In the genomic region with DNA sequence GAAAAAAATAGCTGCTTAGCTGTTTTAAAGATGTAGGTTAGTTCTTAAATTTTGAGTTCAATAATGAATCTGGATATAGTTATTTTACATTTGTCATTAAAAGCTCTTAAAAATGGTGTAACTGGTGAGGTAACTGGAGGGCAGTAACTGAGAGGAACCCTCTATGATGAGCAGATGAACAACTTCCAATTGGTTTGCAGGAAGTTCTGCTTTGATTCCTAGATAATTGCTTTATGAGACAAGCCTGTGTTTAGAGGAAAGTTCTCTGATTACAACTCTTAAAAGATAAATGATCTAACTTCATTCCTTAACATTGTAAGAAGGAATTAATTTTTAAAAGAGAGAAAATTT, we compare ENCODE assay signal across 11 cellular contexts. TPM values are rescaled to one million over a fixed set of nuclear protein-coding genes. Genes with fewer than 3 reads are reported as not detected.
DNase-seq lines count a peak whose midpoint lies in the region; ATAC-seq and TF ChIP-seq lines count a peak whose summit lies in the region.
"Had no signal": no experiment of that assay in that cellular context is flagged by ENCODE, and none has a peak within 500 bp of the region (broad histone marks: within the 10 kb centered on the region; RNA-seq: fewer than 3 reads in every experiment).

No MANE protein-coding gene starts in this region.

- POLR2A ChIA-PET in activated CD4-positive, alpha-beta memory T cell treated with anti-CD3 and anti-CD28 coated beads, Interleukin-2, amount 10 ng/mL, durations not matched to agents 7 days and 5 days (lab: Charles Lee): interaction anchor here (0.8 to 3.0 kb wide), 7 partner anchors 9 to 53 kb away, joined by 3 to 33 read pairs (median 7); a partner anchor contains a TSS
- POLR2A ChIA-PET in Caco-2 (lab: Charles Lee): no interaction called here

- no peaks in the 10 kb centered on the region for H3K9me3 Mint-ChIP-seq in activated CD8-positive, alpha-beta memory T cell treated with anti-CD3 and anti-CD28 coated beads, Interleukin-2, amount 10 ng/mL, durations not matched to agents 7 days and 5 days (ENCODE audit: low read depth)
- H3K9me3 Mint-ChIP-seq in activated CD4-positive, alpha-beta memory T cell treated with anti-CD3 and anti-CD28 coated beads, Interleukin-2, amount 10 ng/mL, durations not matched to agents 7 days and 5 days: no peaks in the 10 kb centered on the region
- H3K9me3 Mint-ChIP-seq in Caco-2 (ENCODE audit: unreplicated experiment): no peaks in the 10 kb centered on the region
- H3K9me3 Mint-ChIP-seq: nephron; stimulated activated memory B cell treated with anti-CD40 and anti-IgM and Interleukin-4, amounts not matched to agents 10 μg/mL and 1 μg/mL and 100 μg/mL, for 72 hours had no signal

- no peak for TF ChIP-seq POLR2A in stomach (IDR thresholded peaks at IDR 0.05)

- no peak for TF ChIP-seq CTCF in foreskin keratinocyte (conservative IDR thresholded peaks at IDR 0.05)
- no peak for TF ChIP-seq CTCF in stomach (IDR thresholded peaks at IDR 0.05)
- no peak for TF ChIP-seq CTCF in Caco-2 (IDR thresholded peaks at IDR 0.05; ENCODE audit: insufficient read depth in 1 of 2, low read depth in 1 of 2, low read length in 1 of 2, severe bottlenecking in 1 of 2, unreplicated experiment in 1 of 2)

- H3K27me3 Mint-ChIP-seq in activated CD8-positive, alpha-beta memory T cell treated with anti-CD3 and anti-CD28 coated beads, Interleukin-2, amount 10 ng/mL, durations not matched to agents 7 days and 5 days: no peaks in the 10 kb centered on the region
- H3K27me3 Mint-ChIP-seq in activated CD4-positive, alpha-beta memory T cell treated with anti-CD3 and anti-CD28 coated beads, Interleukin-2, amount 10 ng/mL, durations not matched to agents 7 days and 5 days: no peaks in the 10 kb centered on the region
- H3K27me3 Mint-ChIP-seq in Caco-2 (ENCODE audit: insufficient read depth, unreplicated experiment): no peaks in the 10 kb centered on the region
- H3K27me3 Mint-ChIP-seq: stimulated activated memory B cell treated with anti-CD40 and anti-IgM and Interleukin-4, amounts not matched to agents 10 μg/mL and 1 μg/mL and 100 μg/mL, for 72 hours had no signal

- H3K27me3 ChIP-seq in foreskin keratinocyte (no peaks in the 10 kb centered on the region), stomach (no peaks in the 10 kb centered on the region), Caco-2 (replicated peaks; ENCODE audit: control insufficient read depth, insufficient read depth, low read length) (no peaks in the 10 kb centered on the region)

- DNase-seq in activated CD8-positive, alpha-beta memory T cell treated with anti-CD3 and anti-CD28 coated beads, Interleukin-2, amount 10 ng/mL, durations not matched to agents 7 days and 5 days: no peak
- no peak for DNase-seq in activated CD8-positive, alpha-beta memory T cell treated with anti-CD3 and anti-CD28 coated beads, Interleukin-2, amount 50 U/mL, for 48 hours
- no peak for DNase-seq in activated CD4-positive, alpha-beta memory T cell treated with anti-CD3 and anti-CD28 coated beads, Interleukin-2, amount 10 ng/mL, durations not matched to agents 7 days and 5 days
- DNase-seq in foreskin keratinocyte (no peak), stomach (no peak), Caco-2 (no peak), germinal center (ENCODE audit: low spot score) (no peak)
- DNase-seq: NCI-H146 had no signal

- H3K4me3 Mint-ChIP-seq in activated CD8-positive, alpha-beta memory T cell treated with anti-CD3 and anti-CD28 coated beads, Interleukin-2, amount 10 ng/mL, durations not matched to agents 7 days and 5 days: peak overlapping the region; percentile 55
- H3K4me3 Mint-ChIP-seq in activated CD4-positive, alpha-beta memory T cell treated with anti-CD3 and anti-CD28 coated beads, Interleukin-2, amount 10 ng/mL, durations not matched to agents 7 days and 5 days: no peak overlapping the region
- no peak overlapping the region for H3K4me3 Mint-ChIP-seq in Caco-2 (ENCODE audit: unreplicated experiment)

- H3K36me3 ChIP-seq in stomach (peaks cover 9 to 24% (median 16%) of the 10 kb centered on the region in 4 donors), Caco-2 (ENCODE audit: control insufficient read depth, insufficient read depth, low read length) (no peaks in the 10 kb centered on the region)

- H3K27ac ChIP-seq in foreskin keratinocyte (no peak overlapping the region), stomach (peak overlapping the region in 3 of 5 donors; percentile 10 to 62 (median 53))

- BruUV-seq in Caco-2 (replicated peaks; lab: Mats Ljungman, UMichigan): no TSS peak

- intact Hi-C loops in stomach (cut with DNase I; ENCODE audit: low total_unique reads) (no loop called here), Caco-2 (cut with micrococcal nuclease; ENCODE audit: unreplicated experiment) (no loop called here)

- H3K9me3 ChIP-seq in stomach (no peaks in the 10 kb centered on the region), Caco-2 (no peaks in the 10 kb centered on the region)

- CTCF ChIA-PET in activated CD8-positive, alpha-beta memory T cell treated with anti-CD3 and anti-CD28 coated beads, Interleukin-2, amount 10 ng/mL, durations not matched to agents 7 days and 5 days (lab: Charles Lee): interaction anchor here (1.1 to 3.3 kb wide), 5 partner anchors 9 to 45 kb away, joined by 3 to 17 read pairs (median 9); a partner anchor contains a TSS
- CTCF ChIA-PET in activated CD4-positive, alpha-beta memory T cell treated with anti-CD3 and anti-CD28 coated beads, Interleukin-2, amount 10 ng/mL, durations not matched to agents 7 days and 5 days (lab: Charles Lee): interaction anchor here (0.5 to 2.2 kb wide), 5 partner anchors 9 to 616 kb away, joined by 3 to 15 read pairs (median 4); a partner anchor contains a TSS
- CTCF ChIA-PET in Caco-2 (lab: Charles Lee): no interaction called here

- peaks cover 40% of the 10 kb centered on the region for H3K36me3 Mint-ChIP-seq in activated CD8-positive, alpha-beta memory T cell treated with anti-CD3 and anti-CD28 coated beads, Interleukin-2, amount 10 ng/mL, durations not matched to agents 7 days and 5 days
- peaks cover 46% of the 10 kb centered on the region for H3K36me3 Mint-ChIP-seq in activated CD4-positive, alpha-beta memory T cell treated with anti-CD3 and anti-CD28 coated beads, Interleukin-2, amount 10 ng/mL, durations not matched to agents 7 days and 5 days (ENCODE audit: low read depth)
- H3K36me3 Mint-ChIP-seq in Caco-2 (ENCODE audit: insufficient read depth, unreplicated experiment): peaks cover 66% of the 10 kb centered on the region

- H3K4me3 ChIP-seq in stomach: no peak overlapping the region
- no peak overlapping the region for H3K4me3 ChIP-seq in Caco-2 (ENCODE audit: low read depth, low read length)

- peaks cover 57% of the 10 kb centered on the region for H3K4me1 Mint-ChIP-seq in activated CD8-positive, alpha-beta memory T cell treated with anti-CD3 and anti-CD28 coated beads, Interleukin-2, amount 10 ng/mL, durations not matched to agents 7 days and 5 days
- peaks cover 58% of the 10 kb centered on the region for H3K4me1 Mint-ChIP-seq in activated CD4-positive, alpha-beta memory T cell treated with anti-CD3 and anti-CD28 coated beads, Interleukin-2, amount 10 ng/mL, durations not matched to agents 7 days and 5 days
- H3K4me1 Mint-ChIP-seq in Caco-2 (ENCODE audit: low read depth, unreplicated experiment): peaks cover 37% of the 10 kb centered on the region

- peak overlapping the region; percentile 87 for H3K27ac Mint-ChIP-seq in activated CD8-positive, alpha-beta memory T cell treated with anti-CD3 and anti-CD28 coated beads, Interleukin-2, amount 10 ng/mL, durations not matched to agents 7 days and 5 days
- peak overlapping the region; percentile 85 for H3K27ac Mint-ChIP-seq in activated CD4-positive, alpha-beta memory T cell treated with anti-CD3 and anti-CD28 coated beads, Interleukin-2, amount 10 ng/mL, durations not matched to agents 7 days and 5 days
- no peak overlapping the region for H3K27ac Mint-ChIP-seq in Caco-2 (ENCODE audit: unreplicated experiment)

- TF ChIP-seq EP300 in stomach (IDR thresholded peaks at IDR 0.05): no peak

- H3K4me1 ChIP-seq in foreskin keratinocyte (peaks cover 10% of the 10 kb centered on the region), stomach (peaks cover 56 to 96% (median 75%) of the 10 kb centered on the region in 4 donors), Caco-2 (peaks cover 14% of the 10 kb centered on the region)

- ATAC-seq in activated CD8-positive, alpha-beta memory T cell treated with anti-CD3 and anti-CD28 coated beads, Interleukin-2, amount 10 ng/mL, durations not matched to agents 7 days and 5 days: no peak
- ATAC-seq in foreskin keratinocyte (peak; percentile 43), GM21717 (IDR thresholded peaks at IDR 0.05; ENCODE audit: unreplicated experiment) (no peak)
- ATAC-seq: stimulated activated memory B cell treated with anti-CD40 and anti-IgM and Interleukin-4, amounts not matched to agents 10 μg/mL and 1 μg/mL and 100 μg/mL, for 72 hours had no signal

RNA-seq across cellular contexts. Expression of a gene that starts 8.5 kb away (rescaled TPM):
- 10 to 100 TPM in 1 of 2 experiments, 1 to 10 TPM in 1; 9.1 to 14.8 TPM for total RNA-seq in activated CD8-positive, alpha-beta memory T cell treated with anti-CD3 and anti-CD28 coated beads, Interleukin-2, amount 10 ng/mL, durations not matched to agents 7 days and 5 days
- 10 to 100 TPM; 16.2 to 18.6 TPM for total RNA-seq in activated CD4-positive, alpha-beta memory T cell treated with anti-CD3 and anti-CD28 coated beads, Interleukin-2, amount 10 ng/mL, durations not matched to agents 7 days and 5 days
- total RNA-seq in foreskin keratinocyte: 3.7 and 4.2 TPM in 2 replicates
- 1.4 and 1.7 TPM in 2 replicates for polyA plus RNA-seq in foreskin keratinocyte
- total RNA-seq in stomach: 10 to 100 TPM in 3 of 5 donors, 1 to 10 TPM in 2; 2.3 to 43.1 (median 21.4) TPM
- 10 to 100 TPM in 2 of 3 donors, 1 to 10 TPM in 1; 9.9 to 16.0 (median 11.4) TPM for polyA plus RNA-seq in stomach
- total RNA-seq in Caco-2 (2022): 46.5 and 48.1 TPM in 2 replicates
